Comparison of ENCODE assay signal across 1 cellular context in genomic region chr7:45881759-45882464, GRCh38.
TF ChIP-seq lines count a peak whose summit lies in the region.

No MANE protein-coding gene starts in this region.

TF ChIP-seq in HepG2, 621 proteins besides CTCF, POLR2A, EP300 and RAD21 (continued from another document and continues in another):
- TF ChIP-seq PAXIP1 (CRISPR knock-in tag; conservative IDR thresholded peaks at IDR 0.05): peak; percentile 97
- no peak for TF ChIP-seq ZNF10 (CRISPR knock-in tag; IDR thresholded peaks at IDR 0.05; ENCODE audit: borderline replicate concordance, low read depth)
- no peak for TF ChIP-seq MATR3 (CRISPR knock-in tag; IDR thresholded peaks at IDR 0.05)
- TF ChIP-seq ZNF652 (CRISPR knock-in tag; IDR thresholded peaks at IDR 0.05; ENCODE audit: borderline replicate concordance, low read depth): no peak; the same call in 1 of the 2 replicates
- TF ChIP-seq CAMTA2 (CRISPR knock-in tag; IDR thresholded peaks at IDR 0.05; ENCODE audit: borderline replicate concordance): no peak
- 0 out of 2 replicates have a peak, but pooled peaks have one; percentile 63 for TF ChIP-seq MIER2 (CRISPR knock-in tag; IDR thresholded peaks at IDR 0.05)
- TF ChIP-seq, protein P1, sequence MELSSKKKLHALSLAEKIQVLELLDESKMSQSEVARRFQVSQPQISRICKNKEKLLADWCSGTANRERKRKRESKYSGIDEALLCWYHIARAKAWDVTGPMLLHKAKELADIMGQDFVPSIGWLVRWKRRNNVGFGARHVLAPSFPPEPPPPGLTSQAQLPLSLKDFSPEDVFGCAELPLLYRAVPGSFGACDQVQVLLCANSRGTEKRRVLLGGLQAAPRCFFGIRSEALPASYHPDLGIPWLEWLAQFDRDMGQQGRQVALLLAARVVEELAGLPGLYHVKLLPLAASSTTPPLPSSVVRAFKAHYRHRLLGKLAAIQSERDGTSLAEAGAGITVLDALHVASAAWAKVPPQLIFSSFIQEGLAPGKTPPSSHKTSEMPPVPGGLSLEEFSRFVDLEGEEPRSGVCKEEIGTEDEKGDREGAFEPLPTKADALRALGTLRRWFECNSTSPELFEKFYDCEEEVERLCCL (CRISPR knock-in tag; IDR thresholded peaks at IDR 0.05; ENCODE audit: borderline replicate concordance): peak; percentile 75; the same call in 1 of the 2 replicates
- peak; percentile 85 for TF ChIP-seq POGZ (CRISPR knock-in tag; IDR thresholded peaks at IDR 0.05)
- peak; percentile 68 for TF ChIP-seq GABPB1 (CRISPR knock-in tag; IDR thresholded peaks at IDR 0.05)
- TF ChIP-seq SRSF1 (optimal IDR thresholded peaks at IDR 0.05; ENCODE audit: low read depth, low read length): no peak
- TF ChIP-seq SMAD3 (CRISPR knock-in tag; IDR thresholded peaks at IDR 0.05): peak; percentile 97
- peak; percentile 33; the same call in 1 of the 2 replicates for TF ChIP-seq NFE2L2 (IDR thresholded peaks at IDR 0.05; ENCODE audit: low read length)
- TF ChIP-seq PRDM4 (CRISPR knock-in tag; IDR thresholded peaks at IDR 0.05; ENCODE audit: borderline replicate concordance): no peak
- peak; percentile 84 for TF ChIP-seq KDM6A (CRISPR knock-in tag; IDR thresholded peaks at IDR 0.05; ENCODE audit: low read depth)
- peak; percentile 90 for TF ChIP-seq ZNF350 (CRISPR knock-in tag; IDR thresholded peaks at IDR 0.05; ENCODE audit: borderline replicate concordance, low read depth)
- no peak for TF ChIP-seq RBM39 (IDR thresholded peaks at IDR 0.05; ENCODE audit: low read depth, low read length, poor library complexity, severe bottlenecking)
- TF ChIP-seq TCF7L2 (IDR thresholded peaks at IDR 0.05; ENCODE audit: low read depth, low read length): peak; percentile 67; the same call in 1 of the 2 replicates
- TF ChIP-seq SIX4 (CRISPR knock-in tag; IDR thresholded peaks at IDR 0.05): peak; percentile 65; the same call in 1 of the 2 replicates
- no peak for TF ChIP-seq EEA1 (CRISPR knock-in tag; IDR thresholded peaks at IDR 0.05; ENCODE audit: borderline replicate concordance)
- TF ChIP-seq PREB (CRISPR knock-in tag; IDR thresholded peaks at IDR 0.05): no peak
- no peak for TF ChIP-seq ZNF549 (CRISPR knock-in tag; IDR thresholded peaks at IDR 0.05)
- 0 out of 2 replicates have a peak, but pooled peaks have one; percentile 68 for TF ChIP-seq ZNF34 (CRISPR knock-in tag; IDR thresholded peaks at IDR 0.05; ENCODE audit: borderline replicate concordance)
- no peak for TF ChIP-seq NFIC (IDR thresholded peaks at IDR 0.05; ENCODE audit: low read length)
- TF ChIP-seq NBN (conservative IDR thresholded peaks at IDR 0.05): no peak
- TF ChIP-seq ARNT2 (CRISPR knock-in tag; IDR thresholded peaks at IDR 0.05; ENCODE audit: low read depth): peak; percentile 94
- TF ChIP-seq ZNF678 (CRISPR knock-in tag; IDR thresholded peaks at IDR 0.05): no peak
- TF ChIP-seq, protein P2, sequence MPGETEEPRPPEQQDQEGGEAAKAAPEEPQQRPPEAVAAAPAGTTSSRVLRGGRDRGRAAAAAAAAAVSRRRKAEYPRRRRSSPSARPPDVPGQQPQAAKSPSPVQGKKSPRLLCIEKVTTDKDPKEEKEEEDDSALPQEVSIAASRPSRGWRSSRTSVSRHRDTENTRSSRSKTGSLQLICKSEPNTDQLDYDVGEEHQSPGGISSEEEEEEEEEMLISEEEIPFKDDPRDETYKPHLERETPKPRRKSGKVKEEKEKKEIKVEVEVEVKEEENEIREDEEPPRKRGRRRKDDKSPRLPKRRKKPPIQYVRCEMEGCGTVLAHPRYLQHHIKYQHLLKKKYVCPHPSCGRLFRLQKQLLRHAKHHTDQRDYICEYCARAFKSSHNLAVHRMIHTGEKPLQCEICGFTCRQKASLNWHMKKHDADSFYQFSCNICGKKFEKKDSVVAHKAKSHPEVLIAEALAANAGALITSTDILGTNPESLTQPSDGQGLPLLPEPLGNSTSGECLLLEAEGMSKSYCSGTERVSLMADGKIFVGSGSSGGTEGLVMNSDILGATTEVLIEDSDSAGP (CRISPR knock-in tag; IDR thresholded peaks at IDR 0.05; ENCODE audit: borderline replicate concordance): peak; percentile 38; the same call in 1 of the 2 replicates
- TF ChIP-seq NFYC (CRISPR knock-in tag; IDR thresholded peaks at IDR 0.05): no peak
- TF ChIP-seq HDAC2 (CRISPR knock-in tag; IDR thresholded peaks at IDR 0.05): peak; percentile 95
- peak; percentile 45; the same call in 1 of the 2 replicates for TF ChIP-seq LCORL (IDR thresholded peaks at IDR 0.05)
- TF ChIP-seq LCORL (CRISPR knock-in tag; IDR thresholded peaks at IDR 0.05): peak; percentile 97
- TF ChIP-seq ZNF547 (CRISPR knock-in tag; IDR thresholded peaks at IDR 0.05): peak; percentile 64; the same call in 1 of the 2 replicates
- TF ChIP-seq THAP11 (CRISPR knock-in tag; IDR thresholded peaks at IDR 0.05): peak; percentile 84
- TF ChIP-seq YY1 (IDR thresholded peaks at IDR 0.05; ENCODE audit: insufficient read depth, insufficient replicate concordance, low read depth, low read length): no peak
- TF ChIP-seq FOXJ3 (CRISPR knock-in tag; IDR thresholded peaks at IDR 0.05; ENCODE audit: borderline replicate concordance): peak; percentile 99
- TF ChIP-seq, protein P3, sequence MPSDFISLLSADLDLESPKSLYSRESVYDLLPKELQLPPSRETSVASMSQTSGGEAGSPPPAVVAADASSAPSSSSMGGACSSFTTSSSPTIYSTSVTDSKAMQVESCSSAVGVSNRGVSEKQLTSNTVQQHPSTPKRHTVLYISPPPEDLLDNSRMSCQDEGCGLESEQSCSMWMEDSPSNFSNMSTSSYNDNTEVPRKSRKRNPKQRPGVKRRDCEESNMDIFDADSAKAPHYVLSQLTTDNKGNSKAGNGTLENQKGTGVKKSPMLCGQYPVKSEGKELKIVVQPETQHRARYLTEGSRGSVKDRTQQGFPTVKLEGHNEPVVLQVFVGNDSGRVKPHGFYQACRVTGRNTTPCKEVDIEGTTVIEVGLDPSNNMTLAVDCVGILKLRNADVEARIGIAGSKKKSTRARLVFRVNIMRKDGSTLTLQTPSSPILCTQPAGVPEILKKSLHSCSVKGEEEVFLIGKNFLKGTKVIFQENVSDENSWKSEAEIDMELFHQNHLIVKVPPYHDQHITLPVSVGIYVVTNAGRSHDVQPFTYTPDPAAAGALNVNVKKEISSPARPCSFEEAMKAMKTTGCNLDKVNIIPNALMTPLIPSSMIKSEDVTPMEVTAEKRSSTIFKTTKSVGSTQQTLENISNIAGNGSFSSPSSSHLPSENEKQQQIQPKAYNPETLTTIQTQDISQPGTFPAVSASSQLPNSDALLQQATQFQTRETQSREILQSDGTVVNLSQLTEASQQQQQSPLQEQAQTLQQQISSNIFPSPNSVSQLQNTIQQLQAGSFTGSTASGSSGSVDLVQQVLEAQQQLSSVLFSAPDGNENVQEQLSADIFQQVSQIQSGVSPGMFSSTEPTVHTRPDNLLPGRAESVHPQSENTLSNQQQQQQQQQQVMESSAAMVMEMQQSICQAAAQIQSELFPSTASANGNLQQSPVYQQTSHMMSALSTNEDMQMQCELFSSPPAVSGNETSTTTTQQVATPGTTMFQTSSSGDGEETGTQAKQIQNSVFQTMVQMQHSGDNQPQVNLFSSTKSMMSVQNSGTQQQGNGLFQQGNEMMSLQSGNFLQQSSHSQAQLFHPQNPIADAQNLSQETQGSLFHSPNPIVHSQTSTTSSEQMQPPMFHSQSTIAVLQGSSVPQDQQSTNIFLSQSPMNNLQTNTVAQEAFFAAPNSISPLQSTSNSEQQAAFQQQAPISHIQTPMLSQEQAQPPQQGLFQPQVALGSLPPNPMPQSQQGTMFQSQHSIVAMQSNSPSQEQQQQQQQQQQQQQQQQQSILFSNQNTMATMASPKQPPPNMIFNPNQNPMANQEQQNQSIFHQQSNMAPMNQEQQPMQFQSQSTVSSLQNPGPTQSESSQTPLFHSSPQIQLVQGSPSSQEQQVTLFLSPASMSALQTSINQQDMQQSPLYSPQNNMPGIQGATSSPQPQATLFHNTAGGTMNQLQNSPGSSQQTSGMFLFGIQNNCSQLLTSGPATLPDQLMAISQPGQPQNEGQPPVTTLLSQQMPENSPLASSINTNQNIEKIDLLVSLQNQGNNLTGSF (CRISPR knock-in tag; IDR thresholded peaks at IDR 0.05): no peak
- TF ChIP-seq MAFK (conservative IDR thresholded peaks at IDR 0.05 in 1 of 2, IDR thresholded peaks at IDR 0.05 in 1 of 2; ENCODE audit: low read length in 2 of 2): peak in 1 of 2 experiments; percentile 17; a peak in 1 of 4 replicates
- TF ChIP-seq AHR (CRISPR knock-in tag; IDR thresholded peaks at IDR 0.05): peak; percentile 81; the same call in 1 of the 2 replicates
- TF ChIP-seq ZNF468 (CRISPR knock-in tag; IDR thresholded peaks at IDR 0.05): peak; percentile 85
- 0 out of 2 replicates have a peak, but pooled peaks have one; percentile 53 for TF ChIP-seq ZNF354B (CRISPR knock-in tag; IDR thresholded peaks at IDR 0.05)
- 0 out of 2 replicates have a peak, but pooled peaks have one; percentile 32 for TF ChIP-seq TP53 (CRISPR knock-in tag; conservative IDR thresholded peaks at IDR 0.05)
- TF ChIP-seq HMG20B (CRISPR knock-in tag; conservative IDR thresholded peaks at IDR 0.05): peak; percentile 85
- no peak for TF ChIP-seq SYNCRIP (IDR thresholded peaks at IDR 0.05; ENCODE audit: insufficient read depth, low read depth, low read length)
- no peak for TF ChIP-seq SP1 (IDR thresholded peaks at IDR 0.05)
- TF ChIP-seq SP1 (CRISPR knock-in tag; IDR thresholded peaks at IDR 0.05): 0 out of 2 replicates have a peak, but pooled peaks have one; percentile 31
- TF ChIP-seq PAWR (CRISPR knock-in tag; IDR thresholded peaks at IDR 0.05; ENCODE audit: borderline replicate concordance): peak; percentile 96; the same call in 1 of the 2 replicates
- TF ChIP-seq KLF13 (CRISPR knock-in tag; IDR thresholded peaks at IDR 0.05): no peak
- peak; percentile 90; the same call in 1 of the 2 replicates for TF ChIP-seq KDM4B (CRISPR knock-in tag; IDR thresholded peaks at IDR 0.05)
- peak; percentile 100 for TF ChIP-seq ZGPAT (CRISPR knock-in tag; IDR thresholded peaks at IDR 0.05)
- no peak for TF ChIP-seq CENPX (CRISPR knock-in tag; IDR thresholded peaks at IDR 0.05)
- TF ChIP-seq NR2C2 (CRISPR knock-in tag; IDR thresholded peaks at IDR 0.05; ENCODE audit: borderline replicate concordance): peak; percentile 87
- TF ChIP-seq MAFF (IDR thresholded peaks at IDR 0.05; ENCODE audit: low read depth, low read length): 0 out of 2 replicates have a peak, but pooled peaks have one; percentile 19
- TF ChIP-seq PHF5A (CRISPR knock-in tag; IDR thresholded peaks at IDR 0.05; ENCODE audit: low read depth, unreplicated experiment): peak; percentile 96
- TF ChIP-seq MYC (CRISPR knock-in tag; IDR thresholded peaks at IDR 0.05; ENCODE audit: borderline replicate concordance): peak; percentile 75; the same call in 1 of the 2 replicates
- peak; percentile 62 for TF ChIP-seq CREB1 (IDR thresholded peaks at IDR 0.05)
- TF ChIP-seq CREB1 (CRISPR knock-in tag; IDR thresholded peaks at IDR 0.05): no peak
